8 cellular contexts compared by ENCODE assay signal in genomic region chr11:76578655-76579046, GRCh38.
A peak's percentile ranks its signal among the peaks of the same experiment; 100 is the strongest.
DNase-seq lines count a peak whose midpoint lies in the region; ATAC-seq, FAIRE-seq and TF ChIP-seq lines count a peak whose summit lies in the region.

No MANE protein-coding gene starts in this region.

- H3K9me3 ChIP-seq in body of pancreas (no peaks in the 10 kb centered on the region), pancreas (no peaks in the 10 kb centered on the region)

- ATAC-seq in body of pancreas (peak; percentile 66), left ventricle myocardium superior (peak; percentile 70), pancreas (peak in 3 of 4 donors; percentile 41 to 66 (median 56))

- H3K4me1 ChIP-seq in body of pancreas (no peaks in the 10 kb centered on the region), pancreas (no peaks in the 10 kb centered on the region)

- TF ChIP-seq POLR2A in body of pancreas (IDR thresholded peaks at IDR 0.05): no peak

- DNase-seq in COLO829 (ENCODE audit: low spot score) (peak; percentile 73), body of pancreas (peak in 3 of 4 donors; percentile 27 to 42 (median 39)), left ventricle myocardium superior (peak; percentile 65), pancreas (no peak), NCI-H187 treated with DMSO at 0.1 percent for 48 hours (lab: John Stamatoyannopoulos, UW) (no peak), cerebellar nuclear complex (lab: John Stamatoyannopoulos, UW) (no peak), iPS-NIHi11 (ENCODE audit: low spot score) (no peak)
- DNase-seq in stimulated activated CD4-positive, alpha-beta T cell treated with anti-CD3 and anti-CD28 coated beads, Interleukin-1b, Interleukin-23, amount 100 ng/mL, for 48 hours: no peak

- H3K4me3 ChIP-seq in body of pancreas (no peak overlapping the region), pancreas (no peak overlapping the region)

- 67 to 79% methylated on average over 9 to 10 of the region's 10 CpGs for WGBS in body of pancreas, 2 donors
- 71 to 78% methylated on average over 10 of the region's 10 CpGs for WGBS in pancreas, 2 donors

- H3K27ac ChIP-seq in body of pancreas (peak overlapping the region in 3 of 4 donors; percentile 26 to 68 (median 38)), pancreas (peak overlapping the region in 2 of 4 donors; percentile 41 to 57)

- H3K36me3 ChIP-seq in body of pancreas (replicated peaks in 1 of 2; ENCODE audit: insufficient read depth in 1 of 2, low read depth in 2 of 2) (no peaks in the 10 kb centered on the region), pancreas (no peaks in the 10 kb centered on the region)

- H3K27me3 ChIP-seq in body of pancreas (no peaks in the 10 kb centered on the region), pancreas (no peaks in the 10 kb centered on the region)

- TF ChIP-seq CTCF in body of pancreas (IDR thresholded peaks at IDR 0.05) (no peak), pancreas (IDR thresholded peaks at IDR 0.05) (no peak)

- FAIRE-seq in pancreas (lab: Jason Lieb, UNC): no peak

- intact Hi-C loops in body of pancreas (cut with DNase I): no loop called here
- intact Hi-C loops in left ventricle myocardium superior (cut with micrococcal nuclease): loop anchor here (10.0 kb wide), 1 partner anchor 96 kb away; the partner anchor contains the start of gene LRRC32
- intact Hi-C loops in pancreas (cut with DNase I): no loop called here

Comparison
In these comparisons a context has a peak if more than half of its experiments do, and no peak if none do; other contexts are left out.
1. DNase-seq: peak in COLO829 (single experiment), body of pancreas (3 of 4) and left ventricle myocardium superior (single experiment); none in pancreas (0 of 6), stimulated activated CD4-positive, alpha-beta T cell treated with anti-CD3 and anti-CD28 coated beads, Interleukin-1b, Interleukin-23, amount 100 ng/mL, for 48 hours (single experiment), NCI-H187 treated with DMSO at 0.1 percent for 48 hours (single experiment), cerebellar nuclear complex (0 of 2) and iPS-NIHi11 (single experiment).
2. Peak in every context shown above with its lines, with median percentiles within 50 percentile points of each other: ATAC-seq.